Comparison of ENCODE assay signal across 8 cellular contexts in the genomic region with DNA sequence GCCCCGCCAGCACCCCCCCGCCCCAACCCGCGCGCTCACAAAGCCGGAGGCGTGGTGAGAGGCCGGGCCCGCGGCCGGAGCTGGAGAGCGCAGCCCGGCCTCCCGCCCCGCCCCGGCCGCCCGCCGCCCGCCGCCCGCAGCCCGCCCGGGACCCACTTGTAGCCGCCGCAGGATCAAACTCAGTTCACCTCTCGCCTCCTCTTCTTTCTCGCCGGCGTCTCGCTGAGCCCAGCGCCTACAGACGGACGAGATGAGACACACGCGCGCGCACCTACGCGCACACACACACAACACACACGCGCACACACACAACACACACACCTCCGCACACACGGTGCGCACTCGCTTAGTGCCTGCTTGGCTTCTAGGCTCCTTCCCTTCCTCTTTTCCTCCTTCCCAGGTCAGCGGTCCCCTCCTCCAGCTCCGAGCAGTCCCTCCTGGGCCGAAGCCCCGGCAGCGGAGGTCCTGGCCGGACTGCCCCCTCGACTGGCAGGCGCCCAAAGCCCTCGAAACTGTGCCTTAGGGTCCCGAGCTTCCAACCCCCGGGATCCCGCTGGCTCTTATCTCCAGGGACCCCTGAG. TPM values are rescaled to one million over a fixed set of nuclear protein-coding genes. Genes with fewer than 3 reads are reported as not detected.
DNase-seq lines count a peak whose midpoint lies in the region; ATAC-seq and TF ChIP-seq lines count a peak whose summit lies in the region.

No MANE protein-coding gene starts in this region.

- intact Hi-C loops in aorta (cut with DNase I), result loop anchor here (5.0 to 10.0 kb wide), 5 partner anchors 347 to 537 kb away; no protein-coding TSS in a partner anchor

- no peak for ATAC-seq in aorta (ENCODE audit: low FRiP score)

- H3K9me3 ChIP-seq in esophagus (ENCODE audit: control insufficient read depth in 2 of 2, insufficient read depth in 1 of 2, low read depth in 1 of 2, low read length in 1 of 2) (no peaks in the 10 kb centered on the region), aorta (ENCODE audit: control insufficient read depth, low read length) (no peaks in the 10 kb centered on the region)

- peak overlapping the region; percentile 38 to 62 for H3K4me3 ChIP-seq in esophagus (ENCODE audit: low read depth in 1 of 2, low read length in 2 of 2)
- H3K4me3 ChIP-seq in aorta (ENCODE audit: low read length in 2 of 2), result peak overlapping the region; percentile 42 to 45

- H3K27me3 ChIP-seq in esophagus (ENCODE audit: control insufficient read depth in 1 of 2, insufficient read depth in 2 of 2, low read length in 2 of 2) (peaks cover 0 to 19% of the 10 kb centered on the region in 2 donors), aorta (ENCODE audit: control insufficient read depth in 1 of 2, insufficient read depth in 2 of 2, low read length in 1 of 2) (no peaks in the 10 kb centered on the region)

- H3K27ac ChIP-seq in VCaP (peak overlapping the region; percentile 5; the same call in 1 of the 2 replicates), esophagus (ENCODE audit: low read depth in 2 of 2, low read length in 1 of 2) (no peak overlapping the region), aorta (ENCODE audit: low read depth in 1 of 2, low read length in 2 of 2) (no peak overlapping the region)

- H3K36me3 ChIP-seq in esophagus (ENCODE audit: control insufficient read depth in 2 of 2, insufficient read depth in 2 of 2, low read length in 1 of 2), result no peaks in the 10 kb centered on the region
- H3K36me3 ChIP-seq in aorta (ENCODE audit: control insufficient read depth in 1 of 2, insufficient read depth in 2 of 2, low read length in 1 of 2), result no peaks in the 10 kb centered on the region

- peak; percentile 27 for DNase-seq in stimulated activated CD4-positive, alpha-beta T cell treated with anti-CD3 and anti-CD28 coated beads, Interleukin-12 subunit alpha, Interleukin-12 subunit beta, amount 100 ng/mL, for 4 hours
- DNase-seq in stimulated activated CD4-positive, alpha-beta T cell treated with anti-CD3 and anti-CD28 coated beads, Interleukin-4, amount 100 ng/mL, for 24 hours, result no peak
- DNase-seq in myocyte (ENCODE audit: low read depth) (peak; percentile 32), aorta (peak; percentile 49 to 85), dedifferentiated amniotic fluid mesenchymal stem cell (ENCODE audit: extremely low spot score) (no peak), NCI-H526 treated with DMSO at 0.1 percent for 48 hours (lab: John Stamatoyannopoulos, UW) (no peak)

- 1% methylated on average over 26 to 58 of the region's 58 CpGs for WGBS in esophagus, 2 donors
- WGBS in aorta, 2 donors, result 0 to 1% methylated on average over 25 to 58 of the region's 58 CpGs

- H3K4me1 ChIP-seq in esophagus (ENCODE audit: control insufficient read depth in 2 of 2, insufficient read depth in 2 of 2, low read length in 1 of 2) (peaks cover 5 to 15% of the 10 kb centered on the region in 2 donors), aorta (ENCODE audit: control insufficient read depth in 1 of 2, insufficient read depth in 2 of 2, low read length in 2 of 2) (no peaks in the 10 kb centered on the region)

- TF ChIP-seq CTCF in VCaP (conservative IDR thresholded peaks at IDR 0.05), result no peak

RNA-seq across cellular contexts. Expression of a gene that starts 1.4 kb away (rescaled TPM):
- 1 to 10 TPM; 1.7 to 2.2 TPM for polyA plus RNA-seq in esophagus
- 0.10 and 0.19 TPM in 2 replicates for total RNA-seq in myocyte
- 0.29 TPM for polyA plus RNA-seq in myocyte (2012)
- total RNA-seq in aorta, result 10 to 100 TPM in 1 of 2 donors, 1 to 10 TPM in 1; 8.8 to 12.9 TPM
- 1 to 10 TPM; 1.4 to 2.0 TPM for polyA plus RNA-seq in aorta

Comparison
In these comparisons a context has a peak if more than half of its experiments do, and no peak if none do; other contexts are left out.
1. DNase-seq: peak in stimulated activated CD4-positive, alpha-beta T cell treated with anti-CD3 and anti-CD28 coated beads, Interleukin-12 subunit alpha, Interleukin-12 subunit beta, amount 100 ng/mL, for 4 hours (single experiment), myocyte (single experiment) and aorta (2 of 2); none in stimulated activated CD4-positive, alpha-beta T cell treated with anti-CD3 and anti-CD28 coated beads, Interleukin-4, amount 100 ng/mL, for 24 hours (single experiment), dedifferentiated amniotic fluid mesenchymal stem cell (single experiment) and NCI-H526 treated with DMSO at 0.1 percent for 48 hours (single experiment).